Comparison of ENCODE assay signal across 1 cellular context in the genomic region with DNA sequence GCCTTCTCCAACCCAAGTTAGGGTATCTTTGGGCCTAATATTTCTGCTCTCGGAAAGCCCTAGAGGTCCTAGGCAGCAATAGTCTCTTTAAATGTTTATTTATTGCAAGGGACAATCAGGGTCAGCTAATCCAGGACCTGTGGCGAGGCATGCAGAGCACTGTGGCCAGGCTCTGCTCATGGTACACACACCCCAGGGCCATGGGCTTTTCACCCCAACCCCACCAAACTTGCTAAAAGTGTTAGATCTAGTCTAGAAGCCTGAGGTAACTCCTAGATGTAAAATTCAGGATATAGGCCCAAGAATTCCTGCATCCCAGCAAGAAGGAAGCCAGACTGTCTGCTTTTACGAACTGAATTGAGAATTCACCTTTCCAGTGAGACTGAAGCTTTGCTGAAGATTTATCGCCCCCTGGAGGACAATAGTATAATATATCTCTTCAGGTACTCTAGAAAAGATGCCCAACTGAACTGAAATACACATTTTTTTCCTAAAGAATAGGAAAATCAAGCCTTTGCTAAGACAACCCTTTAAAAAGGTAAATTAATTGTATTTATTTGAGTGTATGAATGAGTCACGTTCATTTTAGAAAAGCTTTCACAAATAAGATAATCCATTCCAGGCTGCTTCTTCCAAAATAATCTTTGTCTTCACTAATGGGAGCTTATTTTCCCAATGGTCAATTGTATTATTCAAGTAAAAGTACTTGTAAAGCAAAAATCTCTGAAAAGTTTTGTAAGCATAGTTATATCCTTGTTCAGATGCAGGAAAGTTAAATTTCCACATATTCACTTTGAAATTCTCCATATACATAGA.
TF ChIP-seq lines count a peak whose summit lies in the region.

No MANE protein-coding gene starts in this region.

TF ChIP-seq in GM23338, 12 proteins besides CTCF, POLR2A, EP300 and RAD21:
- TF ChIP-seq, protein P1, sequence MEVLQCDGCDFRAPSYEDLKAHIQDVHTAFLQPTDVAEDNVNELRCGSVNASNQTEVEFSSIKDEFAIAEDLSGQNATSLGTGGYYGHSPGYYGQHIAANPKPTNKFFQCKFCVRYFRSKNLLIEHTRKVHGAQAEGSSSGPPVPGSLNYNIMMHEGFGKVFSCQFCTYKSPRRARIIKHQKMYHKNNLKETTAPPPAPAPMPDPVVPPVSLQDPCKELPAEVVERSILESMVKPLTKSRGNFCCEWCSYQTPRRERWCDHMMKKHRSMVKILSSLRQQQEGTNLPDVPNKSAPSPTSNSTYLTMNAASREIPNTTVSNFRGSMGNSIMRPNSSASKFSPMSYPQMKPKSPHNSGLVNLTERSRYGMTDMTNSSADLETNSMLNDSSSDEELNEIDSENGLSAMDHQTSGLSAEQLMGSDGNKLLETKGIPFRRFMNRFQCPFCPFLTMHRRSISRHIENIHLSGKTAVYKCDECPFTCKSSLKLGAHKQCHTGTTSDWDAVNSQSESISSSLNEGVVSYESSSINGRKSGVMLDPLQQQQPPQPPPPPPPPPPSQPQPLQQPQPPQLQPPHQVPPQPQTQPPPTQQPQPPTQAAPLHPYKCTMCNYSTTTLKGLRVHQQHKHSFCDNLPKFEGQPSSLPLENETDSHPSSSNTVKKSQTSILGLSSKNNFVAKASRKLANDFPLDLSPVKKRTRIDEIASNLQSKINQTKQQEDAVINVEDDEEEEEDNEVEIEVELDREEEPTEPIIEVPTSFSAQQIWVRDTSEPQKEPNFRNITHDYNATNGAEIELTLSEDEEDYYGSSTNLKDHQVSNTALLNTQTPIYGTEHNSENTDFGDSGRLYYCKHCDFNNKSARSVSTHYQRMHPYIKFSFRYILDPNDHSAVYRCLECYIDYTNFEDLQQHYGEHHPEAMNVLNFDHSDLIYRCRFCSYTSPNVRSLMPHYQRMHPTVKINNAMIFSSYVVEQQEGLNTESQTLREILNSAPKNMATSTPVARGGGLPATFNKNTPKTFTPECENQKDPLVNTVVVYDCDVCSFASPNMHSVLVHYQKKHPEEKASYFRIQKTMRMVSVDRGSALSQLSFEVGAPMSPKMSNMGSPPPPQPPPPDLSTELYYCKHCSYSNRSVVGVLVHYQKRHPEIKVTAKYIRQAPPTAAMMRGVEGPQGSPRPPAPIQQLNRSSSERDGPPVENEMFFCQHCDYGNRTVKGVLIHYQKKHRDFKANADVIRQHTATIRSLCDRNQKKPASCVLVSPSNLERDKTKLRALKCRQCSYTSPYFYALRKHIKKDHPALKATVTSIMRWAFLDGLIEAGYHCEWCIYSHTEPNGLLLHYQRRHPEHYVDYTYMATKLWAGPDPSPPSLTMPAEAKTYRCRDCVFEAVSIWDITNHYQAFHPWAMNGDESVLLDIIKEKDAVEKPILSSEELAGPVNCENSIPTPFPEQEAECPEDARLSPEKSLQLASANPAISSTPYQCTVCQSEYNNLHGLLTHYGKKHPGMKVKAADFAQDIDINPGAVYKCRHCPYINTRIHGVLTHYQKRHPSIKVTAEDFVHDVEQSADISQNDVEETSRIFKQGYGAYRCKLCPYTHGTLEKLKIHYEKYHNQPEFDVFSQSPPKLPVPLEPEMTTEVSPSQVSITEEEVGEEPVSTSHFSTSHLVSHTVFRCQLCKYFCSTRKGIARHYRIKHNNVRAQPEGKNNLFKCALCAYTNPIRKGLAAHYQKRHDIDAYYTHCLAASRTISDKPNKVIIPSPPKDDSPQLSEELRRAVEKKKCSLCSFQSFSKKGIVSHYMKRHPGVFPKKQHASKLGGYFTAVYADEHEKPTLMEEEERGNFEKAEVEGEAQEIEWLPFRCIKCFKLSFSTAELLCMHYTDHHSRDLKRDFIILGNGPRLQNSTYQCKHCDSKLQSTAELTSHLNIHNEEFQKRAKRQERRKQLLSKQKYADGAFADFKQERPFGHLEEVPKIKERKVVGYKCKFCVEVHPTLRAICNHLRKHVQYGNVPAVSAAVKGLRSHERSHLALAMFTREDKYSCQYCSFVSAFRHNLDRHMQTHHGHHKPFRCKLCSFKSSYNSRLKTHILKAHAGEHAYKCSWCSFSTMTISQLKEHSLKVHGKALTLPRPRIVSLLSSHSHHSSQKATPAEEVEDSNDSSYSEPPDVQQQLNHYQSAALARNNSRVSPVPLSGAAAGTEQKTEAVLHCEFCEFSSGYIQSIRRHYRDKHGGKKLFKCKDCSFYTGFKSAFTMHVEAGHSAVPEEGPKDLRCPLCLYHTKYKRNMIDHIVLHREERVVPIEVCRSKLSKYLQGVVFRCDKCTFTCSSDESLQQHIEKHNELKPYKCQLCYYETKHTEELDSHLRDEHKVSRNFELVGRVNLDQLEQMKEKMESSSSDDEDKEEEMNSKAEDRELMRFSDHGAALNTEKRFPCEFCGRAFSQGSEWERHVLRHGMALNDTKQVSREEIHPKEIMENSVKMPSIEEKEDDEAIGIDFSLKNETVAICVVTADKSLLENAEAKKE (CRISPR knock-in tag; IDR thresholded peaks at IDR 0.05) = no peak
- TF ChIP-seq POLR2AphosphoS5 (IDR thresholded peaks at IDR 0.05; ENCODE audit: low read depth) = no peak
- no peak for TF ChIP-seq STAT1 (IDR thresholded peaks at IDR 0.05; ENCODE audit: unreplicated experiment)
- TF ChIP-seq, protein P2, sequence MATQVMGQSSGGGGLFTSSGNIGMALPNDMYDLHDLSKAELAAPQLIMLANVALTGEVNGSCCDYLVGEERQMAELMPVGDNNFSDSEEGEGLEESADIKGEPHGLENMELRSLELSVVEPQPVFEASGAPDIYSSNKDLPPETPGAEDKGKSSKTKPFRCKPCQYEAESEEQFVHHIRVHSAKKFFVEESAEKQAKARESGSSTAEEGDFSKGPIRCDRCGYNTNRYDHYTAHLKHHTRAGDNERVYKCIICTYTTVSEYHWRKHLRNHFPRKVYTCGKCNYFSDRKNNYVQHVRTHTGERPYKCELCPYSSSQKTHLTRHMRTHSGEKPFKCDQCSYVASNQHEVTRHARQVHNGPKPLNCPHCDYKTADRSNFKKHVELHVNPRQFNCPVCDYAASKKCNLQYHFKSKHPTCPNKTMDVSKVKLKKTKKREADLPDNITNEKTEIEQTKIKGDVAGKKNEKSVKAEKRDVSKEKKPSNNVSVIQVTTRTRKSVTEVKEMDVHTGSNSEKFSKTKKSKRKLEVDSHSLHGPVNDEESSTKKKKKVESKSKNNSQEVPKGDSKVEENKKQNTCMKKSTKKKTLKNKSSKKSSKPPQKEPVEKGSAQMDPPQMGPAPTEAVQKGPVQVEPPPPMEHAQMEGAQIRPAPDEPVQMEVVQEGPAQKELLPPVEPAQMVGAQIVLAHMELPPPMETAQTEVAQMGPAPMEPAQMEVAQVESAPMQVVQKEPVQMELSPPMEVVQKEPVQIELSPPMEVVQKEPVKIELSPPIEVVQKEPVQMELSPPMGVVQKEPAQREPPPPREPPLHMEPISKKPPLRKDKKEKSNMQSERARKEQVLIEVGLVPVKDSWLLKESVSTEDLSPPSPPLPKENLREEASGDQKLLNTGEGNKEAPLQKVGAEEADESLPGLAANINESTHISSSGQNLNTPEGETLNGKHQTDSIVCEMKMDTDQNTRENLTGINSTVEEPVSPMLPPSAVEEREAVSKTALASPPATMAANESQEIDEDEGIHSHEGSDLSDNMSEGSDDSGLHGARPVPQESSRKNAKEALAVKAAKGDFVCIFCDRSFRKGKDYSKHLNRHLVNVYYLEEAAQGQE (IDR thresholded peaks at IDR 0.05; ENCODE audit: unreplicated experiment) = no peak
- TF ChIP-seq EZH2phosphoT487 (IDR thresholded peaks at IDR 0.05; ENCODE audit: unreplicated experiment) = no peak
- no peak for TF ChIP-seq EZH2 (IDR thresholded peaks at IDR 0.05; ENCODE audit: low read depth, unreplicated experiment)
- TF ChIP-seq CREB1 (CRISPR knock-in tag; IDR thresholded peaks at IDR 0.05; ENCODE audit: low read depth) = no peak
- no peak for TF ChIP-seq NANOG (IDR thresholded peaks at IDR 0.05; ENCODE audit: borderline replicate concordance)
- no peak for TF ChIP-seq ZNF331 (CRISPR knock-in tag; IDR thresholded peaks at IDR 0.05; ENCODE audit: low read depth)
- no peak for TF ChIP-seq ZNF114 (CRISPR knock-in tag; IDR thresholded peaks at IDR 0.05)
- TF ChIP-seq, protein P3, sequence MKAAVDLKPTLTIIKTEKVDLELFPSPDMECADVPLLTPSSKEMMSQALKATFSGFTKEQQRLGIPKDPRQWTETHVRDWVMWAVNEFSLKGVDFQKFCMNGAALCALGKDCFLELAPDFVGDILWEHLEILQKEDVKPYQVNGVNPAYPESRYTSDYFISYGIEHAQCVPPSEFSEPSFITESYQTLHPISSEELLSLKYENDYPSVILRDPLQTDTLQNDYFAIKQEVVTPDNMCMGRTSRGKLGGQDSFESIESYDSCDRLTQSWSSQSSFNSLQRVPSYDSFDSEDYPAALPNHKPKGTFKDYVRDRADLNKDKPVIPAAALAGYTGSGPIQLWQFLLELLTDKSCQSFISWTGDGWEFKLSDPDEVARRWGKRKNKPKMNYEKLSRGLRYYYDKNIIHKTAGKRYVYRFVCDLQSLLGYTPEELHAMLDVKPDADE (IDR thresholded peaks at IDR 0.05) = no peak
- no peak for TF ChIP-seq JUNB (IDR thresholded peaks at IDR 0.05; ENCODE audit: unreplicated experiment)
